In the genomic region with DNA sequence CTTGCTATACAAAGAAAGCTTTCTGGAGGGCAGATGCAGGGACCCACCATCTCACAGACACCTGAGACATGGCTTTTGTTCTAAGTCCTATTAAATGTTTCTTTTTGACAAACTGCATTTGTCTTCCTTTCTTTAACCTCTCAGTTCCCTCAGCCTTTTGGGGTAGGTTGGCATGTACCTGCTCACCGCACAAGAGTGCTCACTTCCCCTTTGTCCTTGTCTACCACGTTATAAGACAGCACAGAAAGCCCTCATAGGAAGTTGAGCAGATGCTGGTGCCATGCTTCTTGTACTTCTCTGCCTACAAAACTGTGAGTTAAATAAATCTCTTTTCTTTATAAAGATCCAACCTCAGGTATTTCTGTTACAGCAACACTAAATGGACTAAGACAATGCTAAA, we compare ENCODE assay signal across 20 cellular contexts. TPM values are rescaled to one million over a fixed set of nuclear protein-coding genes. Genes with fewer than 3 reads are reported as not detected.
A peak's percentile ranks its signal among the peaks of the same experiment; 100 is the strongest.
DNase-seq lines count a peak whose midpoint lies in the region; ATAC-seq and TF ChIP-seq lines count a peak whose summit lies in the region.
"Had no signal": no experiment of that assay in that cellular context is flagged by ENCODE, and none has a peak within 500 bp of the region (broad histone marks: within the 10 kb centered on the region; RNA-seq: fewer than 3 reads in every experiment).

No MANE protein-coding gene starts in this region.

- TF ChIP-seq CTCF in SU-DHL-6 (IDR thresholded peaks at IDR 0.05; ENCODE audit: insufficient read depth, low read length, poor library complexity, severe bottlenecking): no peak
- TF ChIP-seq CTCF in WTC11 (IDR thresholded peaks at IDR 0.05): no peak

- H3K9ac ChIP-seq in SU-DHL-6 (ENCODE audit: low read length): no peak overlapping the region

- POLR2A ChIA-PET in WTC11 (lab: Charles Lee): no interaction called here

- no peaks in the 10 kb centered on the region for H3K27me3 Mint-ChIP-seq in WTC11 (ENCODE audit: low read depth)
- H3K27me3 Mint-ChIP-seq: T-cell had no signal

- H3K36me3 ChIP-seq in SU-DHL-6 (ENCODE audit: low read length): no peaks in the 10 kb centered on the region
- H3K36me3 ChIP-seq: BE2C had no signal

- H3K36me3 Mint-ChIP-seq in WTC11: peaks cover 34% of the 10 kb centered on the region
- H3K36me3 Mint-ChIP-seq: CD4-positive, alpha-beta memory T cell; T-cell had no signal

- peaks cover 10% of the 10 kb centered on the region for H3K4me1 Mint-ChIP-seq in WTC11
- H3K4me1 Mint-ChIP-seq: CD4-positive, alpha-beta memory T cell; GM23338; T-cell had no signal

- H3K4me3 Mint-ChIP-seq in WTC11: no peak overlapping the region
- H3K4me3 Mint-ChIP-seq: CD4-positive, alpha-beta memory T cell; GM23338; T-cell had no signal

- no peak overlapping the region for H3K4me3 ChIP-seq in SU-DHL-6 (ENCODE audit: insufficient read depth, low read length, poor library complexity, severe bottlenecking)
- H3K4me3 ChIP-seq: GM23338 had no signal

- no peaks in the 10 kb centered on the region for H3F3A ChIP-seq in SU-DHL-6 (ENCODE audit: insufficient read depth)

- CTCF ChIA-PET in WTC11 (lab: Charles Lee): no interaction called here

- H3K4me2 ChIP-seq in SU-DHL-6 (ENCODE audit: low read depth, low read length, poor library complexity, severe bottlenecking): no peak overlapping the region
- H3K4me2 ChIP-seq: GM23338 had no signal

- peak overlapping the region; percentile 44 for H2AFZ ChIP-seq in SU-DHL-6 (ENCODE audit: low read depth, low read length, severe bottlenecking)
- H2AFZ ChIP-seq: GM23338 had no signal

- DNase-seq in WTC11 (ENCODE audit: low spot score): no peak
- DNase-seq: BE2C; CD4-positive, alpha-beta memory T cell; DND-41; GDM1; NCI-H1417; NCI-H1930; NCI-H2171; PC-3; T-cell; T1000 had no signal

- ATAC-seq in GM18858 (IDR thresholded peaks at IDR 0.05; ENCODE audit: unreplicated experiment) (peak; percentile 56), GM19395 (IDR thresholded peaks at IDR 0.05; ENCODE audit: unreplicated experiment) (peak; percentile 50), HG03175 (IDR thresholded peaks at IDR 0.05; ENCODE audit: unreplicated experiment) (peak; percentile 58), HG03521 (IDR thresholded peaks at IDR 0.05; ENCODE audit: unreplicated experiment) (no peak), WTC11 (no peak)
- ATAC-seq in activated CD4-positive, CD25-positive, alpha-beta regulatory T cell treated with anti-CD3 and anti-CD28 coated beads, Interleukin-2, amount 50 U/mL, for 24 hours: no peak
- ATAC-seq: GM23338, PC-3, T-cell had no signal

- H3K79me2 ChIP-seq in SU-DHL-6 (ENCODE audit: insufficient read depth, low read length): no peaks in the 10 kb centered on the region

- peaks cover 69% of the 10 kb centered on the region for H3K9me3 Mint-ChIP-seq in WTC11

- no peak overlapping the region for H3K27ac Mint-ChIP-seq in WTC11
- H3K27ac Mint-ChIP-seq: CD4-positive, alpha-beta memory T cell; GM23338; T-cell had no signal

- H4K20me1 ChIP-seq in SU-DHL-6 (ENCODE audit: low read depth, low read length): no peaks in the 10 kb centered on the region

- no peak overlapping the region for H3K27ac ChIP-seq in SU-DHL-6 (ENCODE audit: low read depth, low read length)

- H3K27me3 ChIP-seq in SU-DHL-6 (ENCODE audit: low read length): no peaks in the 10 kb centered on the region
- H3K27me3 ChIP-seq: BE2C had no signal

- H3K9me2 ChIP-seq in SU-DHL-6 (replicated peaks; ENCODE audit: insufficient read depth, low read length): no peaks in the 10 kb centered on the region

- H3K9me3 ChIP-seq in SU-DHL-6 (ENCODE audit: insufficient read depth, low read length): peaks cover 23% of the 10 kb centered on the region; the same call in 1 of the 2 replicates
- H3K9me3 ChIP-seq: BE2C had no signal

TF ChIP-seq in WTC11, 78 proteins besides CTCF, POLR2A, EP300 and RAD21:
- TF ChIP-seq, protein P1, sequence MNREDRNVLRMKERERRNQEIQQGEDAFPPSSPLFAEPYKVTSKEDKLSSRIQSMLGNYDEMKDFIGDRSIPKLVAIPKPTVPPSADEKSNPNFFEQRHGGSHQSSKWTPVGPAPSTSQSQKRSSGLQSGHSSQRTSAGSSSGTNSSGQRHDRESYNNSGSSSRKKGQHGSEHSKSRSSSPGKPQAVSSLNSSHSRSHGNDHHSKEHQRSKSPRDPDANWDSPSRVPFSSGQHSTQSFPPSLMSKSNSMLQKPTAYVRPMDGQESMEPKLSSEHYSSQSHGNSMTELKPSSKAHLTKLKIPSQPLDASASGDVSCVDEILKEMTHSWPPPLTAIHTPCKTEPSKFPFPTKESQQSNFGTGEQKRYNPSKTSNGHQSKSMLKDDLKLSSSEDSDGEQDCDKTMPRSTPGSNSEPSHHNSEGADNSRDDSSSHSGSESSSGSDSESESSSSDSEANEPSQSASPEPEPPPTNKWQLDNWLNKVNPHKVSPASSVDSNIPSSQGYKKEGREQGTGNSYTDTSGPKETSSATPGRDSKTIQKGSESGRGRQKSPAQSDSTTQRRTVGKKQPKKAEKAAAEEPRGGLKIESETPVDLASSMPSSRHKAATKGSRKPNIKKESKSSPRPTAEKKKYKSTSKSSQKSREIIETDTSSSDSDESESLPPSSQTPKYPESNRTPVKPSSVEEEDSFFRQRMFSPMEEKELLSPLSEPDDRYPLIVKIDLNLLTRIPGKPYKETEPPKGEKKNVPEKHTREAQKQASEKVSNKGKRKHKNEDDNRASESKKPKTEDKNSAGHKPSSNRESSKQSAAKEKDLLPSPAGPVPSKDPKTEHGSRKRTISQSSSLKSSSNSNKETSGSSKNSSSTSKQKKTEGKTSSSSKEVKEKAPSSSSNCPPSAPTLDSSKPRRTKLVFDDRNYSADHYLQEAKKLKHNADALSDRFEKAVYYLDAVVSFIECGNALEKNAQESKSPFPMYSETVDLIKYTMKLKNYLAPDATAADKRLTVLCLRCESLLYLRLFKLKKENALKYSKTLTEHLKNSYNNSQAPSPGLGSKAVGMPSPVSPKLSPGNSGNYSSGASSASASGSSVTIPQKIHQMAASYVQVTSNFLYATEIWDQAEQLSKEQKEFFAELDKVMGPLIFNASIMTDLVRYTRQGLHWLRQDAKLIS (CRISPR knock-in tag; IDR thresholded peaks at IDR 0.05; ENCODE audit: borderline replicate concordance): no peak

RNA-seq across cellular contexts. Expression of a gene that starts 31.9 kb away (rescaled TPM):
- not detected in 3 replicates for total RNA-seq in WTC11 (2021)
- total RNA-seq: CD4-positive, alpha-beta memory T cell; GM23338; LHCN-M2; NCI-H460; PC-3; T-cell had no signal

Comparison
In these comparisons a context has a peak if more than half of its experiments do, and no peak if none do; other contexts are left out.
1. ATAC-seq: peak in GM18858 (single experiment), GM19395 (single experiment) and HG03175 (single experiment); none in activated CD4-positive, CD25-positive, alpha-beta regulatory T cell treated with anti-CD3 and anti-CD28 coated beads, Interleukin-2, amount 50 U/mL, for 24 hours (0 of 2), HG03521 (single experiment) and WTC11 (single experiment).